ENCODE assay signal across 14 cellular contexts in the genomic region with DNA sequence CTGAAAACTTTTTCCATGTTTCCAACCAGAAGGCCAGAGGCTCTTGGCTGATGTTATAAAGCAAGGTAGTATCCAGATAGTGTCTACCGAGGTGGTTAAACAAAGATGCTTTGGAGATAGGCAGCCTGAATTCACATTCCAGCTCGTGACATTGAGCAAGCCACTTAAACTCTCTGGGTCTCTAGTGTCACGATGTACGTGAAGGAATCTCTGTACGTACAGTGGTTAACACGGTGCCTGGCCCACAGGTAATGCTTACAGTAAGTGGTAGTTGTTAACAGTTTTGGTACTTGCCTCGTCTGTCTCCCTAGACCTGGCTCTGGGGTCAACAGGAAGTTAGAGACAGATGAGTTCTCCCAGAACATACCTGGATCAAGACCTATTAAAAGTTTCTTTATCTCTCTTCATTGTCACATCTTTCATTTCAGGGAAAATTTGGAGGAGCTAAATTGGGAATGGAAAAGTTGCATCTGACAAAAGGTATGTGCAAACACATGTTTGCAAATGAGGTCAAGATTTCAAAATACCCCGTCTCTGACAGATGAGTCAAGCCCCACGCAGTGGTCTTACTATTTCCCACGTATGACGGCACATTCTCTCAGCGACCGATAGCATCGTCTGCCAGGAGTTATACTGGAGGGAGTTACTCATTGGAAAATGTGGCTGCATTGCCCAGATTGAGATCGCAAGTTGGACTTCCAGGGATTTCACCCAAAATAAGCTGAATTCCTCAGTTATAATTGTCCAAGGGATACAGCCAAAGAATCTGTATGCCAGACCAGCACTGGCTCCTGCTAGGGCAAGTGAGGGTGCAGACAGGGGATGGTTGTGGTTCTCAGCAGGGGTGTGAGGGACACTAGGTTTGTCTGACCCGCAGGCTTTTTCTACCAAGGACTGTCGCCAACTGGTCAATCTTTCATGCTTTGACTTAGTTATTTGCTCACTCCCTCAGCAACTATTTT. TPM values are rescaled to one million over a fixed set of nuclear protein-coding genes. Genes with fewer than 3 reads are reported as not detected.
DNase-seq lines count a peak whose midpoint lies in the region; ATAC-seq and TF ChIP-seq lines count a peak whose summit lies in the region.
"Had no signal": no experiment of that assay in that cellular context is flagged by ENCODE, and none has a peak within 500 bp of the region (broad histone marks: within the 10 kb centered on the region; RNA-seq: fewer than 3 reads in every experiment).

No MANE protein-coding gene starts in this region.

- H3K4me1 Mint-ChIP-seq in activated CD4-positive, alpha-beta T cell treated with anti-CD3 and anti-CD28 coated beads, Interleukin-2, amount 10 ng/mL, durations not matched to agents 7 days and 5 days = no peaks in the 10 kb centered on the region

- TF ChIP-seq CTCF in heart right ventricle (IDR thresholded peaks at IDR 0.05) (no peak), astrocyte of the spinal cord (IDR thresholded peaks at IDR 0.05; ENCODE audit: low read depth, low read length) (no peak), left lung (IDR thresholded peaks at IDR 0.05) (no peak), colonic mucosa (IDR thresholded peaks at IDR 0.05) (no peak)

- H3K4me1 ChIP-seq in heart right ventricle = peaks cover 0 to 12% (median 0%) of the 10 kb centered on the region in 9 donors
- H3K4me1 ChIP-seq in left lung = no peaks in the 10 kb centered on the region
- peaks cover 0 to 3% of the 10 kb centered on the region in 2 donors for H3K4me1 ChIP-seq in aorta (ENCODE audit: control insufficient read depth in 1 of 2, insufficient read depth in 2 of 2, low read length in 2 of 2)
- H3K4me1 ChIP-seq in colonic mucosa = no peaks in the 10 kb centered on the region

- DNase-seq in heart right ventricle (peak in 1 of 2 donors; percentile 24), cardiac septum (ENCODE audit: low spot score) (no peak), astrocyte of the spinal cord (ENCODE audit: low read depth, low spot score) (peak; percentile 61), left lung (no peak), aorta (peak; percentile 82 to 87), colonic mucosa (no peak), NCI-H510A (lab: John Stamatoyannopoulos, UW) (no peak)
- DNase-seq in activated CD4-positive, alpha-beta T cell treated with anti-CD3 and anti-CD28 coated beads, Interleukin-2, amount 10 ng/mL, durations not matched to agents 7 days and 5 days = no peak
- DNase-seq: ACHN, KBM-7, midbrain, NCI-H187 treated with DMSO at 0.1 percent for 48 hours, SIG-M5 had no signal

- no peak overlapping the region for H3K9ac ChIP-seq in colonic mucosa (ENCODE audit: low read depth in 2 of 2, low read length in 2 of 2)

- H3K27me3 ChIP-seq in heart right ventricle (no peaks in the 10 kb centered on the region), left lung (peaks cover 0 to 27% of the 10 kb centered on the region in 2 donors), aorta (ENCODE audit: control insufficient read depth in 1 of 2, insufficient read depth in 2 of 2, low read length in 1 of 2) (no peaks in the 10 kb centered on the region), colonic mucosa (no peaks in the 10 kb centered on the region)

- ATAC-seq in heart right ventricle = peak in 7 of 8 donors; percentile 52 to 92 (median 70)
- ATAC-seq in left lung = peak; percentile 62
- ATAC-seq in aorta (ENCODE audit: low FRiP score) = peak; percentile 92

- POLR2A ChIA-PET in activated CD4-positive, alpha-beta T cell treated with anti-CD3 and anti-CD28 coated beads, Interleukin-2, amount 10 ng/mL, durations not matched to agents 7 days and 5 days (lab: Charles Lee) = no interaction called here

- H3K9me3 ChIP-seq in heart right ventricle (no peaks in the 10 kb centered on the region), left lung (no peaks in the 10 kb centered on the region), aorta (ENCODE audit: control insufficient read depth, low read length) (no peaks in the 10 kb centered on the region), colonic mucosa (no peaks in the 10 kb centered on the region)

- H3K4me3 ChIP-seq in heart right ventricle (no peak overlapping the region), astrocyte of the spinal cord (ENCODE audit: low read depth, low read length) (no peak overlapping the region), left lung (no peak overlapping the region), aorta (ENCODE audit: low read length in 2 of 2) (no peak overlapping the region), colonic mucosa (no peak overlapping the region)

- no peaks in the 10 kb centered on the region for H3K9me3 Mint-ChIP-seq in activated CD4-positive, alpha-beta T cell treated with anti-CD3 and anti-CD28 coated beads, Interleukin-2, amount 10 ng/mL, durations not matched to agents 7 days and 5 days

- H3K4me3 Mint-ChIP-seq in activated CD4-positive, alpha-beta T cell treated with anti-CD3 and anti-CD28 coated beads, Interleukin-2, amount 10 ng/mL, durations not matched to agents 7 days and 5 days = no peak overlapping the region

- no peak overlapping the region for H3K27ac Mint-ChIP-seq in activated CD4-positive, alpha-beta T cell treated with anti-CD3 and anti-CD28 coated beads, Interleukin-2, amount 10 ng/mL, durations not matched to agents 7 days and 5 days

- H3K27me3 Mint-ChIP-seq in activated CD4-positive, alpha-beta T cell treated with anti-CD3 and anti-CD28 coated beads, Interleukin-2, amount 10 ng/mL, durations not matched to agents 7 days and 5 days = peaks cover 16% of the 10 kb centered on the region

- no peaks in the 10 kb centered on the region for H3K36me3 Mint-ChIP-seq in activated CD4-positive, alpha-beta T cell treated with anti-CD3 and anti-CD28 coated beads, Interleukin-2, amount 10 ng/mL, durations not matched to agents 7 days and 5 days (ENCODE audit: low read depth)

- H3K27ac ChIP-seq in heart right ventricle (peak overlapping the region in 4 of 10 donors; percentile 27 to 73 (median 49)), left lung (no peak overlapping the region), aorta (ENCODE audit: low read depth in 1 of 2, low read length in 2 of 2) (peak overlapping the region; percentile 100), colonic mucosa (no peak overlapping the region)
- H3K27ac ChIP-seq: VCaP had no signal

- in situ Hi-C loops in astrocyte of the spinal cord (cut with HindIII; ENCODE audit: low sequenced_read_pairs) = no loop called here

- H3K36me3 ChIP-seq in heart right ventricle = no peaks in the 10 kb centered on the region
- H3K36me3 ChIP-seq in left lung = no peaks in the 10 kb centered on the region
- H3K36me3 ChIP-seq in aorta (ENCODE audit: control insufficient read depth in 1 of 2, insufficient read depth in 2 of 2, low read length in 1 of 2) = no peaks in the 10 kb centered on the region
- no peaks in the 10 kb centered on the region for H3K36me3 ChIP-seq in colonic mucosa

- CTCF ChIA-PET in activated CD4-positive, alpha-beta T cell treated with anti-CD3 and anti-CD28 coated beads, Interleukin-2, amount 10 ng/mL, durations not matched to agents 7 days and 5 days (lab: Charles Lee) = interaction anchor here (0.9 kb wide), 1 partner anchor 84 kb away, joined by 3 read pairs; no protein-coding TSS in a partner anchor

- intact Hi-C loops in heart right ventricle (cut with DNase I) (no loop called here), cardiac septum (cut with DNase I) (no loop called here), left lung (cut with DNase I) (no loop called here), aorta (cut with DNase I) (loop anchor here (2.0 to 5.0 kb wide), 3 partner anchors 19 to 48 kb away; a partner anchor contains a TSS), colonic mucosa (cut with DNase I) (no loop called here)

- 68 to 71% methylated on average over 17 of the region's 17 CpGs for WGBS in heart right ventricle, 2 donors
- 5 to 6% methylated on average over 17 of the region's 17 CpGs for WGBS in aorta, 2 donors

RNA-seq across cellular contexts. Expression of a gene that starts 18.9 kb away (rescaled TPM):
- total RNA-seq in heart right ventricle = 10 to 100 TPM; 16.1 to 61.0 (median 39.9) TPM
- 10 to 100 TPM; 10.3 to 14.3 TPM for polyA plus RNA-seq in heart right ventricle
- total RNA-seq in cardiac septum = 45.6 TPM
- 100 to 1,000 TPM in 1 of 2 donors, 10 to 100 TPM in 1; 70.9 to 100 TPM for total RNA-seq in left lung
- 1,000 to 10,000 TPM; 1,394 to 1,963 TPM for total RNA-seq in aorta
- 100 to 1,000 TPM; 205 to 244 TPM for polyA plus RNA-seq in aorta
- 10 to 100 TPM in 1 of 2 experiments, 1 to 10 TPM in 1; 8.3 to 10.3 TPM for total RNA-seq in activated CD4-positive, alpha-beta T cell treated with anti-CD3 and anti-CD28 coated beads, Interleukin-2, amount 10 ng/mL, durations not matched to agents 7 days and 5 days
- 10 to 100 TPM; 12.4 to 17.0 TPM for total RNA-seq in colonic mucosa

Comparison
In these comparisons a context has a peak if more than half of its experiments do, and no peak if none do; other contexts are left out.
1. DNase-seq: peak in astrocyte of the spinal cord (single experiment) and aorta (2 of 2); none in cardiac septum (single experiment), left lung (0 of 2), activated CD4-positive, alpha-beta T cell treated with anti-CD3 and anti-CD28 coated beads, Interleukin-2, amount 10 ng/mL, durations not matched to agents 7 days and 5 days (single experiment), colonic mucosa (single experiment) and NCI-H510A (single experiment).
2. H3K27ac ChIP-seq: peak in aorta (2 of 2); none in left lung (0 of 2) and colonic mucosa (single experiment).
3. RNA of a gene that starts 18.9 kb away (total RNA-seq): 1,394 to 1,963 TPM in aorta; 70.9 to 100 TPM in left lung, 45.6 TPM in cardiac septum (single experiment), 16.1 to 61.0 TPM in heart right ventricle, 12.4 to 17.0 TPM in colonic mucosa and 8.3 to 10.3 TPM in activated CD4-positive, alpha-beta T cell treated with anti-CD3 and anti-CD28 coated beads, Interleukin-2, amount 10 ng/mL, durations not matched to agents 7 days and 5 days; every median in the first group is over 10 times any median in the second.
4. intact Hi-C loops: an anchor here in aorta (2.0 to 5.0 kb wide); none called in heart right ventricle, cardiac septum, left lung and colonic mucosa.
5. Peak in every context shown above with its lines, with median percentiles within 50 percentile points of each other: ATAC-seq.